In the genomic region with DNA sequence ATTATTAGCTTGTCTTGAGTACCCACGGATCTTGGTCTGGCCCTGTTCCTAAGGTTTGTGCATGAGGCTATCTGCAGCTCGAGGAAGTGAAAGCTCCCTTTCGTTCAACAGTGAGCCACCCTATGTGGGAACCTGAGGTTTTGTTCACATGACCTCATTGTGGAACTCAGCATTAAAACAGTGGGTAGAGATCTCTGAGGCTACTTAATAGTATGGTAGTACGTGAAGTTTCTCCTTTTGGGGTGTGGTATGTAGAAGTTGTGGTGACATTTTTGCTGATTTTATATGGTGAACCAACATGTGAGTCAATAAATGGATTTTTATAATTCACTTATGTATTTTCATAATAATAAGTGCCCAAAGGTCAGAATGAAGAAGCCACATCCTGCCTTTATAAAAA, we compare ENCODE assay signal across 10 cellular contexts.
DNase-seq lines count a peak whose midpoint lies in the region; ATAC-seq, FAIRE-seq and TF ChIP-seq lines count a peak whose summit lies in the region.
"Had no signal": no experiment of that assay in that cellular context is flagged by ENCODE, and none has a peak within 500 bp of the region (broad histone marks: within the 10 kb centered on the region; RNA-seq: fewer than 3 reads in every experiment).

No MANE protein-coding gene starts in this region.

- H4K20me1 ChIP-seq in astrocyte (ENCODE audit: insufficient read depth, low read length): no peaks in the 10 kb centered on the region

- H3K79me2 ChIP-seq in astrocyte (ENCODE audit: insufficient read depth, low read length): no peaks in the 10 kb centered on the region

- H3K9ac ChIP-seq in astrocyte (ENCODE audit: low read length) (no peak overlapping the region), neuronal stem cell (ENCODE audit: low read depth, low read length, poor library complexity) (no peak overlapping the region)

- no peak overlapping the region for H3K27ac Mint-ChIP-seq in astrocyte (ENCODE audit: unreplicated experiment)
- H3K27ac Mint-ChIP-seq: CD4-positive, CD25-positive, alpha-beta regulatory T cell had no signal

- TF ChIP-seq CTCF in GM12865 (IDR thresholded peaks at IDR 0.05; ENCODE audit: insufficient read depth, low read depth, low read length, missing control alignments) (no peak), astrocyte (IDR thresholded peaks at IDR 0.05; ENCODE audit: insufficient read depth, low read depth, low read length) (no peak)

- no peaks in the 10 kb centered on the region for H3K9me3 Mint-ChIP-seq in astrocyte (ENCODE audit: unreplicated experiment)

- no peak overlapping the region for H4K91ac ChIP-seq in neuronal stem cell (ENCODE audit: low read depth, low read length, poor library complexity)

- no peaks in the 10 kb centered on the region for H3K79me1 ChIP-seq in neuronal stem cell (ENCODE audit: low read depth, low read length)

- no peak overlapping the region for H2BK5ac ChIP-seq in neuronal stem cell (ENCODE audit: low read length)

- no peak overlapping the region for H3K18ac ChIP-seq in neuronal stem cell (ENCODE audit: low read length)

- peak; percentile 29 for DNase-seq in GM12865 (ENCODE audit: low read depth)
- DNase-seq in astrocyte (ENCODE audit: low read depth): peak; percentile 26
- no peak for DNase-seq in NCI-H510A (lab: John Stamatoyannopoulos, UW)
- DNase-seq in activated CD8-positive, alpha-beta memory T cell treated with anti-CD3 and anti-CD28 coated beads, Interleukin-2, amount 50 U/mL, for 48 hours: no peak
- no peak for DNase-seq in NCI-H510A treated with DMSO at 0.1 percent for 48 hours (lab: John Stamatoyannopoulos, UW)
- DNase-seq in neuronal stem cell (ENCODE audit: low spot score): no peak
- DNase-seq: activated gamma-delta T cell; CD4-positive, CD25-positive, alpha-beta regulatory T cell had no signal

- H3K9me3 ChIP-seq in astrocyte (ENCODE audit: insufficient read depth, low read depth, low read length): no peaks in the 10 kb centered on the region
- H3K9me3 ChIP-seq in neuronal stem cell (replicated peaks in 1 of 2; ENCODE audit: control insufficient read depth in 2 of 2, insufficient read depth in 1 of 2, low read depth in 1 of 2, low read length in 2 of 2): no peaks in the 10 kb centered on the region

- no peak overlapping the region for H3K4ac ChIP-seq in neuronal stem cell (ENCODE audit: low read length)

- H3K4me3 ChIP-seq in GM12865 (ENCODE audit: low read depth, low read length) (no peak overlapping the region), astrocyte (ENCODE audit: insufficient read depth, low read depth, low read length) (no peak overlapping the region), neuronal stem cell (ENCODE audit: low read length in 2 of 2) (no peak overlapping the region)

- no peaks in the 10 kb centered on the region for H3K4me1 Mint-ChIP-seq in astrocyte (ENCODE audit: low read depth, unreplicated experiment)

- no peaks in the 10 kb centered on the region for H3K36me3 Mint-ChIP-seq in astrocyte (ENCODE audit: low read depth, unreplicated experiment)
- H3K36me3 Mint-ChIP-seq: CD4-positive, CD25-positive, alpha-beta regulatory T cell had no signal

- H3K27me3 Mint-ChIP-seq in astrocyte (ENCODE audit: low read depth, unreplicated experiment): no peaks in the 10 kb centered on the region
- H3K27me3 Mint-ChIP-seq: CD4-positive, CD25-positive, alpha-beta regulatory T cell had no signal

- no peak overlapping the region for H3K23ac ChIP-seq in neuronal stem cell (ENCODE audit: low read depth, low read length, poor library complexity)

- H3K27ac ChIP-seq in astrocyte (ENCODE audit: low read depth, low read length) (no peak overlapping the region), neuronal stem cell (replicated peaks; ENCODE audit: low read length) (no peak overlapping the region)

- H2BK12ac ChIP-seq in neuronal stem cell (ENCODE audit: low read length): no peak overlapping the region

- H2AK5ac ChIP-seq in neuronal stem cell (ENCODE audit: low read depth, low read length): no peak overlapping the region

- no CpG with 5 or more reads among the region's 4 CpGs for WGBS in neuronal stem cell (ENCODE audit: extremely low coverage in 2 of 2, insufficient read length in 2 of 2, insufficient replicate concordance in 1 of 2), 2 donors

- H3K4me2 ChIP-seq in astrocyte (ENCODE audit: low read length) (peak overlapping the region; percentile 16), neuronal stem cell (ENCODE audit: insufficient read depth, low read length, poor library complexity, severe bottlenecking) (no peak overlapping the region)

- H2AFZ ChIP-seq in astrocyte (ENCODE audit: low read depth, low read length): no peak overlapping the region
- no peak overlapping the region for H2AFZ ChIP-seq in neuronal stem cell (ENCODE audit: low read length)

- H3K36me3 ChIP-seq in astrocyte (ENCODE audit: insufficient read depth, low read length): no peaks in the 10 kb centered on the region
- H3K36me3 ChIP-seq in neuronal stem cell (replicated peaks in 1 of 2; ENCODE audit: control insufficient read depth in 2 of 2, insufficient read depth in 2 of 2, low read length in 2 of 2): no peaks in the 10 kb centered on the region

- H2BK15ac ChIP-seq in neuronal stem cell (ENCODE audit: low read length): no peak overlapping the region

- H2BK120ac ChIP-seq in neuronal stem cell (ENCODE audit: low read depth, low read length): no peak overlapping the region

- no peak overlapping the region for H3K14ac ChIP-seq in neuronal stem cell (ENCODE audit: low read length)

- H4K8ac ChIP-seq in neuronal stem cell (ENCODE audit: low read depth, low read length): no peak overlapping the region

- H3K4me1 ChIP-seq in astrocyte (ENCODE audit: insufficient read depth, low read length) (peaks cover 6% of the 10 kb centered on the region), neuronal stem cell (ENCODE audit: control insufficient read depth in 2 of 2, insufficient read depth in 1 of 2, low read depth in 1 of 2, low read length in 2 of 2) (no peaks in the 10 kb centered on the region)

- FAIRE-seq in astrocyte (lab: Jason Lieb, UNC): no peak

- ATAC-seq in GM21529 (IDR thresholded peaks at IDR 0.05; ENCODE audit: unreplicated experiment): peak; percentile 93
- ATAC-seq in HG03457 (IDR thresholded peaks at IDR 0.05; ENCODE audit: unreplicated experiment): peak; percentile 95

- H3K27me3 ChIP-seq in astrocyte (ENCODE audit: insufficient read depth, low read length) (no peaks in the 10 kb centered on the region), neuronal stem cell (ENCODE audit: control insufficient read depth in 3 of 3, insufficient read depth in 3 of 3, low read depth in 1 of 3, low read length in 3 of 3) (no peaks in the 10 kb centered on the region)

- no peak overlapping the region for H3K4me3 Mint-ChIP-seq in astrocyte (ENCODE audit: unreplicated experiment)
- H3K4me3 Mint-ChIP-seq: CD4-positive, CD25-positive, alpha-beta regulatory T cell had no signal

Comparison
In these comparisons a context has a peak if more than half of its experiments do, and no peak if none do; other contexts are left out.
1. DNase-seq: peak in GM12865 (single experiment) and astrocyte (single experiment); none in NCI-H510A (single experiment), activated CD8-positive, alpha-beta memory T cell treated with anti-CD3 and anti-CD28 coated beads, Interleukin-2, amount 50 U/mL, for 48 hours (single experiment), NCI-H510A treated with DMSO at 0.1 percent for 48 hours (single experiment) and neuronal stem cell (single experiment).